In the genomic region with DNA sequence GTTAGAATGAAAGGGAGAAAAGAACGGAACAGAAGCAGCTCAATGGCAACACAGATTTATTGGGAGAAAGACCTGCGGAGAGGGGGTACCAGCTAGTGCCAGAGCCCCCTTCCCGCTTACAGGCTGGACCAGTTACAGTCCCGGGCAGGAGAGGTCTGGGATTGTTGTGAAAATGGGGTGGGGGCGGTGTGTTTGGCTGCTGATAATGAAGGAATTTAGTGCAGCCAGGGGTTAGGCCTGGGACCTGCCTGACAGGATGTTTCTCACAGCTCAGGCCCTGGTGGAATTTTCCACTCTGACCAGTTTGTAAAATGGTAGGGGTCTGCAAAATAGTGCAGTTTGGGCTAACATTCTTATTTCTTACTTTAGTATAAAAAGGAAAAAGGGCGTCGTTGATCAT, we compare ENCODE assay signal across 31 cellular contexts.
"Had no signal": no experiment of that assay in that cellular context is flagged by ENCODE, and none has a peak within 500 bp of the region (broad histone marks: within the 10 kb centered on the region; RNA-seq: fewer than 3 reads in every experiment).

No MANE protein-coding gene starts in this region.

- H3K27ac Mint-ChIP-seq: activated CD4-positive, alpha-beta memory T cell treated with anti-CD3 and anti-CD28 coated beads for 36 hours; activated naive CD4-positive, alpha-beta T cell treated with anti-CD3 and anti-CD28 coated beads, Interleukin-2, amount 10 ng/mL, durations not matched to agents 7 days and 5 days; activated naive CD8-positive, alpha-beta T cell treated with anti-CD3 and anti-CD28 coated beads, Interleukin-2, amount 10 ng/mL, durations not matched to agents 7 days and 5 days; activated T-helper 1 cell treated with anti-CD3 and anti-CD28 coated beads, Interleukin-12 subunit alpha, Interleukin-12 subunit beta, Interleukin-2, Interleukin-4 antibody, amounts not matched to agents 30 ng/mL and 10 ng/mL and 1 ng/mL, durations not matched to agents 14 hours and 24 hours and 36 hours; brain; dendritic cell treated with granulocyte-macrophage colony-stimulating factor and Interleukin-4, amounts not matched to agents 40 ng/mL and 50 ng/mL, for 4 days; natural killer cell treated with Interleukin-12 subunit alpha and Interleukin-12 subunit beta and Interleukin-15 and Interleukin-18, amount 100 ng/mL, for 72 hours; T-helper 2 cell treated with Interferon-gamma antibody and Interleukin-4, amounts not matched to agents 5 μg/mL and 100 μg/mL, for 36 hours; type B pancreatic cell had no signal

- DNase-seq: activated CD4-positive, alpha-beta memory T cell treated with anti-CD3 and anti-CD28 coated beads for 36 hours; activated CD4-positive, alpha-beta T cell treated with anti-CD3 and anti-CD28 coated beads for 4 hours; activated CD8-positive, alpha-beta memory T cell treated with anti-CD3 and anti-CD28 coated beads, Interleukin-2, amount 50 U/mL, for 4 hours; activated gamma-delta T cell; activated naive CD4-positive, alpha-beta T cell treated with anti-CD3 and anti-CD28 coated beads, Interleukin-2, amount 10 ng/mL, durations not matched to agents 7 days and 5 days; activated naive CD8-positive, alpha-beta T cell treated with anti-CD3 and anti-CD28 coated beads, Interleukin-2, amount 10 ng/mL, durations not matched to agents 7 days and 5 days; activated T-cell treated with anti-CD3 and anti-CD28 coated beads, Interleukin-2, amount 50 U/mL, for 1 hour; central memory CD4-positive, alpha-beta T cell; effector CD4-positive, alpha-beta T cell; erythroblast; hippocampal formation; left lung; lower lobe of right lung; mesenchymal stem cell; mucosa of descending colon; retina; stimulated activated CD4-positive, alpha-beta T cell treated with anti-CD3 and anti-CD28 coated beads, Interleukin-12 subunit alpha, Interleukin-12 subunit beta, amount 100 ng/mL, for 4 hours; stimulated activated CD4-positive, alpha-beta T cell treated with anti-CD3 and anti-CD28 coated beads, Interleukin-4, amount 100 ng/mL, for 1 hour; stimulated activated naive CD8-positive, alpha-beta T cell treated with anti-CD3 and anti-CD28 coated beads, Interleukin-15, Interleukin-2, amounts not matched to agents 100 U/mL and 50 U/mL, for 24 hours; T-helper 1 cell; uterus had no signal

- H3K36me3 Mint-ChIP-seq: brain; natural killer cell treated with Interleukin-12 subunit alpha and Interleukin-12 subunit beta and Interleukin-15 and Interleukin-18, amount 100 ng/mL, for 72 hours had no signal

- H3K4me1 Mint-ChIP-seq: activated naive CD4-positive, alpha-beta T cell treated with anti-CD3 and anti-CD28 coated beads, Interleukin-2, amount 10 ng/mL, durations not matched to agents 7 days and 5 days; activated naive CD8-positive, alpha-beta T cell treated with anti-CD3 and anti-CD28 coated beads, Interleukin-2, amount 10 ng/mL, durations not matched to agents 7 days and 5 days; brain had no signal

- H3K4me1 ChIP-seq: ascending aorta, gastroesophageal sphincter, left lung, lower lobe of right lung, uterus had no signal

- H3K9me3 ChIP-seq: ascending aorta, gastroesophageal sphincter, left lung, lower lobe of right lung, mucosa of descending colon, thoracic aorta, uterus had no signal

- H3K36me3 ChIP-seq: thoracic aorta, uterus had no signal

- H3K27ac ChIP-seq: ascending aorta, gastroesophageal sphincter, left lung, lower lobe of right lung, skin epidermis, thoracic aorta, uterus had no signal

- H3K27me3 ChIP-seq: ascending aorta, gastroesophageal sphincter, left lung, uterus had no signal

- H3K27me3 Mint-ChIP-seq: activated CD4-positive, alpha-beta memory T cell treated with anti-CD3 and anti-CD28 coated beads for 36 hours; activated naive CD4-positive, alpha-beta T cell treated with anti-CD3 and anti-CD28 coated beads, Interleukin-2, amount 10 ng/mL, durations not matched to agents 7 days and 5 days; activated naive CD8-positive, alpha-beta T cell treated with anti-CD3 and anti-CD28 coated beads, Interleukin-2, amount 10 ng/mL, durations not matched to agents 7 days and 5 days; brain; dendritic cell treated with granulocyte-macrophage colony-stimulating factor and Interleukin-4, amounts not matched to agents 40 ng/mL and 50 ng/mL, for 4 days; type B pancreatic cell had no signal

- H3K9me3 Mint-ChIP-seq: natural killer cell treated with Interleukin-12 subunit alpha and Interleukin-12 subunit beta and Interleukin-15 and Interleukin-18, amount 100 ng/mL, for 72 hours; T-helper 2 cell treated with Interferon-gamma antibody and Interleukin-4, amounts not matched to agents 5 μg/mL and 100 μg/mL, for 36 hours; type B pancreatic cell had no signal

- H3K4me3 Mint-ChIP-seq: activated CD4-positive, alpha-beta memory T cell treated with anti-CD3 and anti-CD28 coated beads for 36 hours; activated naive CD4-positive, alpha-beta T cell treated with anti-CD3 and anti-CD28 coated beads, Interleukin-2, amount 10 ng/mL, durations not matched to agents 7 days and 5 days; activated naive CD8-positive, alpha-beta T cell treated with anti-CD3 and anti-CD28 coated beads, Interleukin-2, amount 10 ng/mL, durations not matched to agents 7 days and 5 days; activated T-helper 1 cell treated with anti-CD3 and anti-CD28 coated beads, Interleukin-12 subunit alpha, Interleukin-12 subunit beta, Interleukin-2, Interleukin-4 antibody, amounts not matched to agents 30 ng/mL and 10 ng/mL and 1 ng/mL, durations not matched to agents 14 hours and 24 hours and 36 hours; brain; dendritic cell treated with granulocyte-macrophage colony-stimulating factor and Interleukin-4, amounts not matched to agents 40 ng/mL and 50 ng/mL, for 4 days; natural killer cell treated with Interleukin-12 subunit alpha and Interleukin-12 subunit beta and Interleukin-15 and Interleukin-18, amount 100 ng/mL, for 72 hours; T-helper 2 cell treated with Interferon-gamma antibody and Interleukin-4, amounts not matched to agents 5 μg/mL and 100 μg/mL, for 36 hours; type B pancreatic cell had no signal

- H3K4me3 ChIP-seq: ascending aorta, gastroesophageal sphincter, left lung, lower lobe of right lung, mucosa of descending colon, skin epidermis, thoracic aorta, uterus had no signal
